In genomic region chr1:62076286-62076685, GRCh38 we compare ENCODE assay signal across 17 cellular contexts.
DNase-seq lines count a peak whose midpoint lies in the region; ATAC-seq and TF ChIP-seq lines count a peak whose summit lies in the region.
"Had no signal": no experiment of that assay in that cellular context is flagged by ENCODE, and none has a peak within 500 bp of the region (broad histone marks: within the 10 kb centered on the region; RNA-seq: fewer than 3 reads in every experiment).

No MANE protein-coding gene starts in this region.

- TF ChIP-seq CTCF in fibroblast of pulmonary artery (IDR thresholded peaks at IDR 0.05; ENCODE audit: low read length, missing control alignments): no peak

- H3K4me3 ChIP-seq in fibroblast of pulmonary artery (replicated peaks; ENCODE audit: low read depth, low read length): no peak overlapping the region
- H3K4me3 ChIP-seq: dorsolateral prefrontal cortex, suprapubic skin had no signal

- DNase-seq in NCI-H345 (lab: John Stamatoyannopoulos, UW) (peak; percentile 2), NCI-H345 treated with DMSO at 0.1 percent for 48 hours (lab: John Stamatoyannopoulos, UW; ENCODE audit: unreplicated experiment) (no peak), SK-MEL-5 (ENCODE audit: low read depth, low spot score) (peak; percentile 75), fibroblast of pulmonary artery (ENCODE audit: low read depth) (peak; percentile 88), smooth muscle cell of the brain vasculature (ENCODE audit: low read depth, low spot score) (peak; percentile 41), DMS153 (lab: John Stamatoyannopoulos, UW) (no peak), nucleus accumbens (lab: John Stamatoyannopoulos, UW) (no peak)
- DNase-seq: activated CD4-positive, alpha-beta T cell treated with anti-CD3 and anti-CD28 coated beads, Interleukin-2, amount 50 U/mL, for 4 hours; activated naive CD4-positive, alpha-beta T cell treated with Interleukin-2 at 50 U/mL for 16 hours; dorsolateral prefrontal cortex; immature natural killer cell; NCI-H187; occipital lobe; SHP77 treated with DMSO at 0.1 percent for 48 hours; stimulated activated CD4-positive, alpha-beta T cell treated with anti-CD3 and anti-CD28 coated beads, Interleukin-4, amount 100 ng/mL, for 4 hours had no signal

- in situ Hi-C loops in SK-MEL-5 (cut with HindIII; ENCODE audit: low pct_unique_long_range_greater_than_20kb, low sequenced_read_pairs): no loop called here

- no peak for ATAC-seq in HG02571 (IDR thresholded peaks at IDR 0.05; ENCODE audit: unreplicated experiment)

Comparison
In these comparisons a context has a peak if more than half of its experiments do, and no peak if none do; other contexts are left out.
1. DNase-seq: peak in NCI-H345 (single experiment), SK-MEL-5 (single experiment), fibroblast of pulmonary artery (single experiment) and smooth muscle cell of the brain vasculature (single experiment); none in NCI-H345 treated with DMSO at 0.1 percent for 48 hours (single experiment), DMS153 (single experiment) and nucleus accumbens (0 of 56).